ENCODE assay signal across 26 cellular contexts in the genomic region with DNA sequence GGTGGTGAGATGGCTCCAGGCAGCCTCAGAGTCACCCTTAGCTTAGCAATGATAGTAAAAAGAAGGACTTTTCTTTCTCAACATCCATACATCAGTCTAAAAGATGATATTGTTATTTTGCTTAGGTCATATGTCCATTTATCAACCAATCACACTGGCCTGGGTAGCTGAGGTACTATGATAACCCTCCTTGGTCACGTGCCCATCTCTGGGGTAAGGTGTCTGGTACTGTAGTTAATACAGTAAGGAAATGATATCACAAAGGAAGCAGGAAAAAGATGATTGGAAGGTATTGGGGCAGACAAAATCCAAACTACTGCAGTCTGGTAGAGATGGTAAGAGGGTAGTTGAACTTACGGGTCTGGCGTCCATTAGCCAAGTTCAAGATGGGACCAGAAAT. TPM values are rescaled to one million over a fixed set of nuclear protein-coding genes. Genes with fewer than 3 reads are reported as not detected.
DNase-seq lines count a peak whose midpoint lies in the region; ATAC-seq, FAIRE-seq and TF ChIP-seq lines count a peak whose summit lies in the region.
"Had no signal": no experiment of that assay in that cellular context is flagged by ENCODE, and none has a peak within 500 bp of the region (broad histone marks: within the 10 kb centered on the region; RNA-seq: fewer than 3 reads in every experiment).

No MANE protein-coding gene starts in this region.

- POLR2A ChIA-PET in K562 (lab: Yijun Ruan, JAX): interaction anchor here (0.6 kb wide), 1 partner anchor 76 kb away, joined by 3 read pairs; no protein-coding TSS in a partner anchor

- DNase-seq in K562 (ENCODE audit: extremely low read depth in 1 of 4, low spot score in 3 of 4): no peak
- no peak for DNase-seq in glutamatergic neuron
- no peak for DNase-seq in testis
- no peak for DNase-seq in coronary artery (ENCODE audit: low spot score)
- no peak for DNase-seq in HAP-1 (ENCODE audit: low spot score in 2 of 2)
- DNase-seq: 8988T; ACHN; BE2C; C1 segment of cervical spinal cord; CD4-positive, alpha-beta memory T cell; CD4-positive, CD25-positive, alpha-beta regulatory T cell; CD8-positive, alpha-beta memory T cell; COR-L47; DMS 273 treated with DMSO at 0.1 percent for 48 hours; DMS153; DMS53; DMS79; DND-41; EL; GDM1 had no signal

- WGBS in K562 (ENCODE audit: insufficient coverage, low coverage, missing lambda C conversion rate): 26% methylated on average over 3 of the region's 3 CpGs
- WGBS in testis, 2 donors: 90 to 92% methylated on average over 3 of the region's 3 CpGs

- H3K27me3 ChIP-seq in K562 (ENCODE audit: control insufficient read depth in 2 of 2, insufficient read depth in 2 of 2, low read length in 2 of 2): peaks cover 5% of the 10 kb centered on the region in 2 experiments; a peak in 4 of 5 replicates
- H3K27me3 ChIP-seq in testis: no peaks in the 10 kb centered on the region
- H3K27me3 ChIP-seq in HAP-1 (ENCODE audit: low read depth): peaks cover 7% of the 10 kb centered on the region; the same call in 1 of the 2 replicates
- H3K27me3 ChIP-seq: BLaER1 had no signal

- H3K79me2 ChIP-seq in K562 (ENCODE audit: control insufficient read depth, insufficient read depth, low read length): no peaks in the 10 kb centered on the region

- CTCF ChIA-PET in K562 (lab: Yijun Ruan, JAX; ENCODE audit: low intra/inter-chr PET ratio): no interaction called here

- BruUV-seq in K562 (replicated peaks; lab: Mats Ljungman, UMichigan): no TSS peak

- H3K4me1 ChIP-seq in K562 (replicated peaks in 1 of 2; ENCODE audit: control insufficient read depth in 2 of 2, insufficient read depth in 2 of 2, low read length in 2 of 2): peaks cover 7 to 9% of the 10 kb centered on the region in 2 experiments; a peak in 2 of 5 replicates
- peaks cover 7% of the 10 kb centered on the region for H3K4me1 ChIP-seq in testis
- H3K4me1 ChIP-seq in HAP-1: peaks cover 7% of the 10 kb centered on the region
- H3K4me1 ChIP-seq: BE2C had no signal

- ATAC-seq in K562: no peak
- ATAC-seq: GM12878 had no signal

- peaks cover 6% of the 10 kb centered on the region for H3K9me3 Mint-ChIP-seq in glutamatergic neuron (ENCODE audit: unreplicated experiment)

- no peak overlapping the region for H3K4me2 ChIP-seq in K562 (ENCODE audit: insufficient read depth, low read length)
- H3K4me2 ChIP-seq: BLaER1 had no signal

- in situ Hi-C loops in K562 (cut with MboI): no loop called here
- in situ Hi-C loops in HAP-1 (cut with MboI; ENCODE audit: low sequenced_read_pairs): no loop called here

- no peak overlapping the region for H3K27ac Mint-ChIP-seq in glutamatergic neuron (ENCODE audit: unreplicated experiment)
- H3K27ac Mint-ChIP-seq: CD14-positive monocyte; CD4-positive, CD25-positive, alpha-beta regulatory T cell; CD8-positive, alpha-beta memory T cell had no signal

- no peak for TF ChIP-seq RAD21 in K562 (CRISPR knock-in tag; conservative IDR thresholded peaks at IDR 0.05 in 1 of 2, IDR thresholded peaks at IDR 0.05 in 1 of 2)

- TF ChIP-seq POLR2A in K562 (conservative IDR thresholded peaks at IDR 0.05) (no peak), testis (IDR thresholded peaks at IDR 0.05) (no peak)

- H3K27ac ChIP-seq in K562 (ENCODE audit: extremely low read depth, low read depth, low read length) (no peak overlapping the region), testis (no peak overlapping the region), coronary artery (no peak overlapping the region)
- H3K27ac ChIP-seq: BLaER1 had no signal

- H3K36me3 ChIP-seq in K562 (ENCODE audit: control insufficient read depth, insufficient read depth, low read length) (no peaks in the 10 kb centered on the region), testis (ENCODE audit: low read depth, missing control alignments) (no peaks in the 10 kb centered on the region), HAP-1 (replicated peaks) (no peaks in the 10 kb centered on the region)
- H3K36me3 ChIP-seq: BE2C, BLaER1 had no signal

- no peak for TF ChIP-seq CTCF in K562 (IDR thresholded peaks at IDR 0.05 in 2 of 3, conservative IDR thresholded peaks at IDR 0.05 in 1 of 3; ENCODE audit: insufficient read depth in 2 of 3, low read depth in 1 of 3, low read length in 3 of 3)
- no peak for TF ChIP-seq CTCF in glutamatergic neuron (IDR thresholded peaks at IDR 0.05; ENCODE audit: partially characterized antibody, unreplicated experiment)
- TF ChIP-seq CTCF in testis (IDR thresholded peaks at IDR 0.05): no peak
- TF ChIP-seq CTCF in coronary artery (IDR thresholded peaks at IDR 0.05): no peak

- H3K9ac ChIP-seq in K562 (ENCODE audit: insufficient read depth in 1 of 2, low read depth in 2 of 2, low read length in 2 of 2): no peak overlapping the region
- H3K9ac ChIP-seq: BLaER1 had no signal

- H3K36me3 Mint-ChIP-seq in glutamatergic neuron (ENCODE audit: unreplicated experiment): no peaks in the 10 kb centered on the region
- H3K36me3 Mint-ChIP-seq: CD14-positive monocyte; CD4-positive, alpha-beta memory T cell; CD4-positive, CD25-positive, alpha-beta regulatory T cell had no signal

- H3K9me1 ChIP-seq in K562 (ENCODE audit: control insufficient read depth, insufficient read depth, low read length): no peaks in the 10 kb centered on the region

- H3K4me1 Mint-ChIP-seq in glutamatergic neuron (ENCODE audit: low read depth, unreplicated experiment): peaks cover 20% of the 10 kb centered on the region

- H4K20me1 ChIP-seq in K562 (replicated peaks; ENCODE audit: control insufficient read depth, insufficient read depth, low read length): no peaks in the 10 kb centered on the region
- H4K20me1 ChIP-seq: BLaER1 had no signal

- H3K4me3 ChIP-seq in K562 (no peak overlapping the region), testis (no peak overlapping the region), coronary artery (no peak overlapping the region), HAP-1 (no peak overlapping the region)
- H3K4me3 ChIP-seq: BLaER1, GM12878 had no signal

- H3K4me3 Mint-ChIP-seq in glutamatergic neuron (ENCODE audit: unreplicated experiment): peak overlapping the region; percentile 44
- H3K4me3 Mint-ChIP-seq: CD14-positive monocyte; CD4-positive, alpha-beta memory T cell; CD8-positive, alpha-beta memory T cell had no signal

- H3K27me3 Mint-ChIP-seq in glutamatergic neuron (ENCODE audit: unreplicated experiment): peaks cover 4% of the 10 kb centered on the region

- intact Hi-C loops in K562 (cut with micrococcal nuclease): no loop called here
- intact Hi-C loops in testis (cut with DNase I; ENCODE audit: low total_unique reads): no loop called here

- H3K9me3 ChIP-seq in K562 (replicated peaks; ENCODE audit: control insufficient read depth, insufficient read depth, low read depth, low read length) (no peaks in the 10 kb centered on the region), testis (no peaks in the 10 kb centered on the region), HAP-1 (no peaks in the 10 kb centered on the region)
- H3K9me3 ChIP-seq: BE2C, BLaER1 had no signal

- H2AFZ ChIP-seq in K562 (ENCODE audit: low read depth, low read length): no peak overlapping the region

- TF ChIP-seq EP300 in K562 (IDR thresholded peaks at IDR 0.05; ENCODE audit: low read length): no peak

- FAIRE-seq in K562 (lab: Jason Lieb, UNC): no peak
- FAIRE-seq: A204.1, GM12892, GM18507 had no signal

TF ChIP-seq in K562, 482 proteins besides CTCF, POLR2A, EP300 and RAD21 (continues in another document):
- TF ChIP-seq NBN (IDR thresholded peaks at IDR 0.05; ENCODE audit: low read depth) (no peak), ZNF224 (CRISPR knock-in tag; IDR thresholded peaks at IDR 0.05) (no peak), NFYB (IDR thresholded peaks at IDR 0.05; ENCODE audit: extremely low read depth, insufficient read length) (peak; percentile 28), NCOA1 (IDR thresholded peaks at IDR 0.05; ENCODE audit: low read depth) (no peak), PHF21A (IDR thresholded peaks at IDR 0.05; ENCODE audit: borderline replicate concordance, low read depth) (no peak), NFE2L1 (tag; IDR thresholded peaks at IDR 0.05; ENCODE audit: borderline replicate concordance, low read depth) (no peak), BCL6 (CRISPR knock-in tag; IDR thresholded peaks at IDR 0.05) (no peak), DNMT1 (IDR thresholded peaks at IDR 0.05) (no peak)
- TF ChIP-seq, protein P1, sequence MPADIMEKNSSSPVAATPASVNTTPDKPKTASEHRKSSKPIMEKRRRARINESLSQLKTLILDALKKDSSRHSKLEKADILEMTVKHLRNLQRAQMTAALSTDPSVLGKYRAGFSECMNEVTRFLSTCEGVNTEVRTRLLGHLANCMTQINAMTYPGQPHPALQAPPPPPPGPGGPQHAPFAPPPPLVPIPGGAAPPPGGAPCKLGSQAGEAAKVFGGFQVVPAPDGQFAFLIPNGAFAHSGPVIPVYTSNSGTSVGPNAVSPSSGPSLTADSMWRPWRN (IDR thresholded peaks at IDR 0.05; ENCODE audit: low read depth): no peak

RNA-seq across cellular contexts. Expression of a gene that starts 5.1 kb away (rescaled TPM):
- 37.6 and 119 TPM in 2 replicates for total RNA-seq in K562 (2011; cell fraction: chromatin; rRNA removed; ENCODE audit: low replicate concordance)
- 9.2 and 17.2 TPM in 2 replicates for total RNA-seq in K562 (2011; cell fraction: nucleolus; rRNA removed)
- total RNA-seq in K562 (2011; cell fraction: nucleoplasm; rRNA removed): 23.3 and 36.0 TPM in 2 replicates
- total RNA-seq in K562 (2014; rRNA removed): 14.7 and 14.8 TPM in 2 replicates
- total RNA-seq in K562 (2014; rRNA removed; fragmentation: Illumina TruSeq; extraction: Trizol): 35.0 and 47.9 TPM in 2 replicates
- total RNA-seq in K562 (2015; rRNA removed; fragmentation: Illumina TruSeq; extraction: Trizol): 26.5 and 29.5 TPM in 2 replicates
- 34.4 and 38.5 TPM in 2 replicates for total RNA-seq in K562 (2021)
- 49.0 and 53.9 TPM in 2 replicates for polyA plus RNA-seq in K562 (2011; rRNA removed)
- polyA plus RNA-seq in K562 (2011; cell fraction: cytosol; rRNA removed): 23.7 and 43.2 TPM in 2 replicates
- polyA plus RNA-seq in K562 (2011; cell fraction: nucleus; rRNA removed): 15.7 and 27.0 TPM in 2 replicates
- polyA plus RNA-seq in K562 (2012): 12.9 and 17.5 TPM in 2 replicates
- 20.3 and 21.1 TPM in 2 replicates for polyA plus RNA-seq in K562 (2014; fragmentation: Illumina TruSeq; extraction: Trizol)
- 10 to 100 TPM; 14.2 to 18.9 TPM for polyA plus RNA-seq in K562 (2014; fragmentation: Nextera tagmentation; extraction: Ambion mirVana)
- 12.4 and 17.4 TPM in 2 replicates for polyA plus RNA-seq in K562 (2014; rRNA removed)
- 143 and 178 TPM in 2 replicates for polyA minus RNA-seq in K562 (2011; rRNA and poly(A)+ RNA removed)
- polyA minus RNA-seq in K562 (2011; cell fraction: cytosol; rRNA and poly(A)+ RNA removed): 41.4 and 59.4 TPM in 2 replicates
- polyA minus RNA-seq in K562 (2011; cell fraction: nucleus; rRNA and poly(A)+ RNA removed): 19.7 and 42.3 TPM in 2 replicates
- total RNA-seq in glutamatergic neuron (ENCODE audit: unreplicated experiment): 36.9 TPM
- total RNA-seq in testis: 10 to 100 TPM; 29.1 to 36.0 TPM
- polyA plus RNA-seq in testis (ENCODE audit: insufficient read depth, low read depth, low replicate concordance): 25.4 TPM
